ENCODE assay signal across 15 cellular contexts in the genomic region with DNA sequence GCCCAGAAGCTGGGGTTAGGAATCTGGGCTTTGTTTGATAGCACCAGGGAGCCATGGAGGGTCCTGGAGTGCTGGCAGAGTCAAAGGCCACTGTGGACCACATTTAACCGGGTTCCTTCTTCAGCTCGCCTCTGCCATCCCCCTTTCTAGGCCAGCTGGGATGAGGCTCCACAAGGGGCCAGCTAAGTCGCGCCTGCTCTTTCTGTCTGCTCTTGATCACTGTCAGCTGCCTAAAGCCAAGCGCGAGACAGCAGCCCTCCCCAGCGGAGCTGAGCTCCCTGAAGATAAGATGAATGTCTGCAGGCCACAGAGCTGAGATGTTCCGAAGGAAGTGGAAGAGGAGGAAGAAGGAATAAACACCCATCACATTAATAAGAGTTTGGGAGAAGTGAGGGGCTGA.
DNase-seq lines count a peak whose midpoint lies in the region; ATAC-seq and TF ChIP-seq lines count a peak whose summit lies in the region.
"Had no signal": no experiment of that assay in that cellular context is flagged by ENCODE, and none has a peak within 500 bp of the region (broad histone marks: within the 10 kb centered on the region; RNA-seq: fewer than 3 reads in every experiment).

No MANE protein-coding gene starts in this region.

- no peak overlapping the region for H3K9ac ChIP-seq in SK-N-SH

- no peaks in the 10 kb centered on the region for H3F3A ChIP-seq in SK-N-SH (replicated peaks; ENCODE audit: insufficient read depth)

- H3K4me3 Mint-ChIP-seq in activated T-helper 1 cell treated with anti-CD3 and anti-CD28 coated beads, Interleukin-12 subunit alpha, Interleukin-12 subunit beta, Interleukin-2, Interleukin-4 antibody, amounts not matched to agents 30 ng/mL and 10 ng/mL and 1 ng/mL, durations not matched to agents 14 hours and 24 hours and 36 hours: no peak overlapping the region
- H3K4me3 Mint-ChIP-seq: CD8-positive, alpha-beta T cell had no signal

- WGBS in SK-N-SH (ENCODE audit: low lambda C conversion rate): 33% methylated on average over 6 of the region's 8 CpGs

- H3K27ac ChIP-seq in SK-N-SH (ENCODE audit: low read depth in 2 of 2, low read length in 1 of 2): peak overlapping the region in 1 of 2 experiments; percentile 84; a peak in 2 of 4 replicates
- H3K27ac ChIP-seq: RWPE1, SJSA1 had no signal

- no peaks in the 10 kb centered on the region for H4K20me1 ChIP-seq in SK-N-SH (ENCODE audit: insufficient read depth)

- H3K4me3 ChIP-seq in SK-N-SH (ENCODE audit: low read depth in 2 of 2, low read length in 1 of 2): no peak overlapping the region
- H3K4me3 ChIP-seq: SJSA1 had no signal

- H3K4me2 ChIP-seq in SK-N-SH: no peak overlapping the region

- POLR2A ChIA-PET in SK-N-SH (lab: Yijun Ruan, JAX): no interaction called here

- no peaks in the 10 kb centered on the region for H3K4me1 Mint-ChIP-seq in activated T-helper 1 cell treated with anti-CD3 and anti-CD28 coated beads, Interleukin-12 subunit alpha, Interleukin-12 subunit beta, Interleukin-2, Interleukin-4 antibody, amounts not matched to agents 30 ng/mL and 10 ng/mL and 1 ng/mL, durations not matched to agents 14 hours and 24 hours and 36 hours (ENCODE audit: low read depth)

- no peak overlapping the region for H2AFZ ChIP-seq in SK-N-SH (ENCODE audit: low read depth)

- no peaks in the 10 kb centered on the region for H3K9me3 Mint-ChIP-seq in activated T-helper 1 cell treated with anti-CD3 and anti-CD28 coated beads, Interleukin-12 subunit alpha, Interleukin-12 subunit beta, Interleukin-2, Interleukin-4 antibody, amounts not matched to agents 30 ng/mL and 10 ng/mL and 1 ng/mL, durations not matched to agents 14 hours and 24 hours and 36 hours
- H3K9me3 Mint-ChIP-seq: CD8-positive, alpha-beta T cell had no signal

- intact Hi-C loops in activated T-helper 1 cell treated with anti-CD3 and anti-CD28 coated beads, Interleukin-12 subunit alpha, Interleukin-12 subunit beta, Interleukin-2, Interleukin-4 antibody, amounts not matched to agents 30 ng/mL and 10 ng/mL and 1 ng/mL, durations not matched to agents 14 hours and 24 hours and 36 hours (cut with micrococcal nuclease): no loop called here

- H3K36me3 ChIP-seq in SK-N-SH (replicated peaks in 1 of 2; ENCODE audit: control insufficient read depth in 1 of 2, insufficient read depth in 2 of 2, low read length in 1 of 2): no peaks in the 10 kb centered on the region
- H3K36me3 ChIP-seq: SJSA1 had no signal

- H3K27me3 Mint-ChIP-seq in activated T-helper 1 cell treated with anti-CD3 and anti-CD28 coated beads, Interleukin-12 subunit alpha, Interleukin-12 subunit beta, Interleukin-2, Interleukin-4 antibody, amounts not matched to agents 30 ng/mL and 10 ng/mL and 1 ng/mL, durations not matched to agents 14 hours and 24 hours and 36 hours (ENCODE audit: insufficient read depth): peaks cover 4% of the 10 kb centered on the region

- peaks cover 0 to 55% of the 10 kb centered on the region in 2 experiments; a peak in 1 of 4 replicates for H3K4me1 ChIP-seq in SK-N-SH (ENCODE audit: control insufficient read depth in 1 of 2, insufficient read depth in 2 of 2, low read depth in 1 of 2, low read length in 1 of 2)
- H3K4me1 ChIP-seq: SJSA1 had no signal

- TF ChIP-seq CTCF in SK-N-SH (IDR thresholded peaks at IDR 0.05): no peak

- H3K9me2 ChIP-seq in SK-N-SH: no peaks in the 10 kb centered on the region

- no peaks in the 10 kb centered on the region for H3K9me3 ChIP-seq in SK-N-SH
- H3K9me3 ChIP-seq: SJSA1 had no signal

- no peak for ATAC-seq in esophagus mucosa
- ATAC-seq: CD8-positive, alpha-beta T cell had no signal

- H3K79me2 ChIP-seq in SK-N-SH (ENCODE audit: insufficient read depth): no peaks in the 10 kb centered on the region

- no peak overlapping the region for H3K27ac Mint-ChIP-seq in activated T-helper 1 cell treated with anti-CD3 and anti-CD28 coated beads, Interleukin-12 subunit alpha, Interleukin-12 subunit beta, Interleukin-2, Interleukin-4 antibody, amounts not matched to agents 30 ng/mL and 10 ng/mL and 1 ng/mL, durations not matched to agents 14 hours and 24 hours and 36 hours
- H3K27ac Mint-ChIP-seq: CD8-positive, alpha-beta T cell had no signal

- H3K36me3 Mint-ChIP-seq in activated T-helper 1 cell treated with anti-CD3 and anti-CD28 coated beads, Interleukin-12 subunit alpha, Interleukin-12 subunit beta, Interleukin-2, Interleukin-4 antibody, amounts not matched to agents 30 ng/mL and 10 ng/mL and 1 ng/mL, durations not matched to agents 14 hours and 24 hours and 36 hours (ENCODE audit: low read depth): no peaks in the 10 kb centered on the region
- H3K36me3 Mint-ChIP-seq: CD8-positive, alpha-beta T cell had no signal

- DNase-seq in G401 (ENCODE audit: low spot score): peak; percentile 69
- DNase-seq in SK-N-SH: peak; percentile 60
- DNase-seq in left kidney (ENCODE audit: low read depth, low spot score): peak; percentile 72
- peak; percentile 70 for DNase-seq in retina
- no peak for DNase-seq in activated effector memory CD4-positive, alpha-beta T cell treated with Interleukin-2 at 50 U/mL for 16 hours
- no peak for DNase-seq in activated T-helper 1 cell treated with anti-CD3 and anti-CD28 coated beads, Interleukin-12 subunit alpha, Interleukin-12 subunit beta, Interleukin-2, Interleukin-4 antibody, amounts not matched to agents 30 ng/mL and 10 ng/mL and 1 ng/mL, durations not matched to agents 14 hours and 24 hours and 36 hours (ENCODE audit: low spot score)
- DNase-seq: CD8-positive, alpha-beta T cell; KBM-7; NCI-H1092 treated with DMSO at 0.1 percent for 48 hours; NCI-H187; NK-92 treated with Interleukin-12 subunit alpha and Interleukin-12 subunit beta, amount 100 ng/mL, for 24 hours; OCI-M1 had no signal

- peak in 1 of 2 experiments; percentile 47; a peak in 1 of 4 replicates for TF ChIP-seq EP300 in SK-N-SH (IDR thresholded peaks at IDR 0.05; ENCODE audit: borderline replicate concordance in 1 of 2, low read depth in 1 of 2, low read length in 1 of 2)

- peak; percentile 20; the same call in 1 of the 2 replicates for TF ChIP-seq RAD21 in SK-N-SH (IDR thresholded peaks at IDR 0.05; ENCODE audit: low read length)

- in situ Hi-C loops in G401 (cut with HindIII; ENCODE audit: low sequenced_read_pairs): no loop called here

- CTCF ChIA-PET in SK-N-SH (lab: Yijun Ruan, JAX): interaction anchor here (0.8 to 2.4 kb wide), 5 partner anchors 13 to 72 kb away, joined by 3 to 12 read pairs (median 4); no protein-coding TSS in a partner anchor

- H3K27me3 ChIP-seq in SK-N-SH (ENCODE audit: insufficient read depth): no peaks in the 10 kb centered on the region
- H3K27me3 ChIP-seq: SJSA1 had no signal

TF ChIP-seq in SK-N-SH, 30 proteins besides CTCF, POLR2A, EP300 and RAD21:
- 0 out of 2 replicates have a peak, but pooled peaks have one; percentile 10 for TF ChIP-seq FOXJ3 (CRISPR knock-in tag; IDR thresholded peaks at IDR 0.05)
- TF ChIP-seq FOXM1 (IDR thresholded peaks at IDR 0.05; ENCODE audit: low read depth): no peak
- peak; percentile 74 for TF ChIP-seq GATA2 (CRISPR knock-in tag; IDR thresholded peaks at IDR 0.05)
TF ChIP-seq in SK-N-SH: peak in this region for 2.

Comparison
In these comparisons a context has a peak if more than half of its experiments do, and no peak if none do; other contexts are left out.
1. DNase-seq: peak in G401 (single experiment), SK-N-SH (single experiment), left kidney (single experiment) and retina (single experiment); none in activated effector memory CD4-positive, alpha-beta T cell treated with Interleukin-2 at 50 U/mL for 16 hours (single experiment) and activated T-helper 1 cell treated with anti-CD3 and anti-CD28 coated beads, Interleukin-12 subunit alpha, Interleukin-12 subunit beta, Interleukin-2, Interleukin-4 antibody, amounts not matched to agents 30 ng/mL and 10 ng/mL and 1 ng/mL, durations not matched to agents 14 hours and 24 hours and 36 hours (single experiment).